In the genomic region with DNA sequence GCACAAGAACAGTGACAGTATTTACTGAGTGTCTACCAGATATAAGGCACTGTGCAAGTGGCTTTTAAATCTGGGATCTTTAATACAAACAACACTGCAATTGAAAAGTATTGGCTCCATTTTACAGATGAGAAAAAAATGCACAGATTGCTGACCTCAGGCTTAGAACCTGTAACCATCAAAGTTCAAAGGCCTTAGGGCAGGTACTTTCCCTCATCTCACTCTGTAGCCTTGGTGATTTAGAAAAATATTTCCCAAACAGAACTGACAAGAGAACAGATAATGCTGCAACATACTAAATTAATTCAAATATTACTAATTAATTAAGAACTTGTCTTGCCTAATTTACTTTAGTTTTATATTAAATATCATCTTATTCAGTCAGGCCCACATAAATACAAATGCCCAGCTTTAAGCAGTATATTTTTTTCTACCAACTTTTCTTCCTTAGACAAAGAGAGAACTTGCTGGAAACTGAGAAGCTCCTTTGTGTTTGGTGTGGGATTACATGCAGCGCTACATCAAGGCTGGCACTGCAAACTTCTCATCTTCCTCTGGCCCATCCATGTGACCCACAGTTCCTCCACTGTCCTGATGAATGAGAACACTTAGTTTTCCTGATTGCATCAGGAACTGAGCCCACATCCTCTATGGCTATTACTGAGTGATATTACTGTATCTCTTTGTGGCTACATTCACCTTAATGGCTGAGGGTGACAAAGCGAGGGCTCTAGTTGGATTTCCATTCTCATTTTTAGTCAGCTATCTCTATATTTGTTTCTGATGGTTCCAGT, we compare ENCODE assay signal across 17 cellular contexts.
A peak's percentile ranks its signal among the peaks of the same experiment; 100 is the strongest.
DNase-seq lines count a peak whose midpoint lies in the region; ATAC-seq, FAIRE-seq and TF ChIP-seq lines count a peak whose summit lies in the region.
"Had no signal": no experiment of that assay in that cellular context is flagged by ENCODE, and none has a peak within 500 bp of the region (broad histone marks: within the 10 kb centered on the region; RNA-seq: fewer than 3 reads in every experiment).

No MANE protein-coding gene starts in this region.

- RAD21 ChIA-PET in GM12878 (lab: Charles Lee; ENCODE audit: unreplicated experiment), result no interaction called here

- H3K4me1 ChIP-seq in H9 (ENCODE audit: insufficient read depth, low read length) (no peaks in the 10 kb centered on the region), GM12878 (ENCODE audit: control insufficient read depth, insufficient read depth, low read length) (no peaks in the 10 kb centered on the region), sigmoid colon (peaks cover 0 to 49% (median 30%) of the 10 kb centered on the region in 4 donors)
- H3K4me1 ChIP-seq: foreskin keratinocyte had no signal

- no peaks in the 10 kb centered on the region for H3K27me3 Mint-ChIP-seq in H9 (ENCODE audit: low read depth)

- no peaks in the 10 kb centered on the region for H4K20me1 ChIP-seq in H9 (ENCODE audit: control insufficient read depth, insufficient read depth, insufficient read length)
- H4K20me1 ChIP-seq in GM12878 (ENCODE audit: control insufficient read depth, insufficient read depth), result no peaks in the 10 kb centered on the region

- POLR2A ChIA-PET in GM12878 (lab: Charles Lee), result no interaction called here

- H2BK20ac ChIP-seq in H9 (ENCODE audit: low read depth, low read length, poor library complexity, severe bottlenecking), result no peak overlapping the region

- FAIRE-seq in GM12878 (lab: Jason Lieb, UNC), result no peak
- FAIRE-seq: colon had no signal

- no peak overlapping the region for H4K8ac ChIP-seq in H9 (replicated peaks; ENCODE audit: insufficient read length, low read depth, low read length)

- SMC1A ChIA-PET in GM12878 (lab: Charles Lee; ENCODE audit: uncharacterized antibody, unreplicated experiment), result interaction anchor here (0.9 kb wide), 1 partner anchor 15 kb away, joined by 4 read pairs; no protein-coding TSS in a partner anchor

- no peak overlapping the region for H3K4me3 Mint-ChIP-seq in H9
- H3K4me3 Mint-ChIP-seq: T-helper 1 cell treated with Interleukin-12 subunit alpha and Interleukin-12 subunit beta and Interleukin-4 antibody, amounts not matched to agents 30 μg/mL and 1 μg/mL, for 36 hours had no signal

- no peaks in the 10 kb centered on the region for H3K9me3 Mint-ChIP-seq in H9

- no peaks in the 10 kb centered on the region for H3K36me3 Mint-ChIP-seq in H9 (ENCODE audit: insufficient read depth in 1 of 3, low read depth in 3 of 3)

- H3K79me2 ChIP-seq in H9 (ENCODE audit: insufficient read depth, low read length) (no peaks in the 10 kb centered on the region), GM12878 (ENCODE audit: control insufficient read depth, insufficient read depth, low read length) (no peaks in the 10 kb centered on the region)

- no peak overlapping the region for H3T11ph ChIP-seq in H9 (ENCODE audit: low read length)

- H3K9ac ChIP-seq in H9 (ENCODE audit: extremely low read depth, insufficient read length, low read length), result no peak overlapping the region
- H3K9ac ChIP-seq in GM12878 (ENCODE audit: control insufficient read depth, insufficient read depth, low read length), result no peak overlapping the region

- no peaks in the 10 kb centered on the region for H3K27me3 ChIP-seq in H9 (ENCODE audit: insufficient read depth, low read length)
- H3K27me3 ChIP-seq in GM12878 (replicated peaks in 1 of 2; ENCODE audit: control insufficient read depth in 2 of 2, insufficient read depth in 2 of 2, low read length in 1 of 2), result no peaks in the 10 kb centered on the region; a peak in 1 of 4 replicates
- no peaks in the 10 kb centered on the region for H3K27me3 ChIP-seq in sigmoid colon
- H3K27me3 ChIP-seq: foreskin keratinocyte had no signal

- no peak overlapping the region for H2AFZ ChIP-seq in H9 (ENCODE audit: low read length)
- no peak overlapping the region for H2AFZ ChIP-seq in GM12878 (ENCODE audit: control insufficient read depth, low read depth, low read length)

- no CpG with 5 or more reads among the region's 2 CpGs for WGBS in H9 (ENCODE audit: extremely low coverage, insufficient read length, low lambda C conversion rate)
- 56% methylated on average over 2 of the region's 2 CpGs for WGBS in GM12878 (ENCODE audit: insufficient coverage, insufficient replicate concordance, low lambda C conversion rate, missing lambda C conversion rate)
- 80 to 92% methylated on average over 2 of the region's 2 CpGs for WGBS in sigmoid colon, 2 donors

- H3K4ac ChIP-seq in H9 (ENCODE audit: low read depth, low read length), result no peak overlapping the region

- H3K27ac Mint-ChIP-seq in H9, result no peak overlapping the region
- H3K27ac Mint-ChIP-seq: T-helper 1 cell treated with Interleukin-12 subunit alpha and Interleukin-12 subunit beta and Interleukin-4 antibody, amounts not matched to agents 30 μg/mL and 1 μg/mL, for 36 hours had no signal

- H3K9me3 ChIP-seq in H9 (ENCODE audit: control insufficient read depth, low read depth, low read length) (no peaks in the 10 kb centered on the region), GM12878 (replicated peaks; ENCODE audit: control insufficient read depth, insufficient read depth, low read length) (no peaks in the 10 kb centered on the region), sigmoid colon (no peaks in the 10 kb centered on the region)

- H3K79me1 ChIP-seq in H9 (ENCODE audit: insufficient read depth, low read depth, low read length, poor library complexity, severe bottlenecking), result no peaks in the 10 kb centered on the region

- CTCF ChIA-PET in GM12878 (lab: Yijun Ruan, JAX), result no interaction called here

- peak; percentile 58 for DNase-seq in COLO829 (ENCODE audit: low spot score)
- no peak for DNase-seq in H9
- DNase-seq in GM12878 (ENCODE audit: low read depth, low spot score), result no peak
- DNase-seq in sigmoid colon, result no peak
- DNase-seq in A172 (ENCODE audit: low spot score), result no peak
- DNase-seq: activated CD4-positive, alpha-beta T cell treated with anti-CD3 and anti-CD28 coated beads for 1 hour; activated effector memory CD4-positive, alpha-beta T cell treated with anti-CD3 and anti-CD28 coated beads, Interleukin-2, amount 50 U/mL, for 16 hours; AML-193; foreskin keratinocyte; NCI-H1694; NCI-H345; occipital lobe had no signal

- intact Hi-C loops in GM12878 (cut with micrococcal nuclease; ENCODE audit: unreplicated experiment), result no loop called here
- intact Hi-C loops in sigmoid colon (cut with DNase I), result loop anchor here (5.0 to 10.0 kb wide), 2 partner anchors 180 to 303 kb away; partner anchors contain the start of gene ENOX1

- no peak overlapping the region for H4K91ac ChIP-seq in H9 (ENCODE audit: insufficient read length, low read depth, low read length)

- in situ Hi-C loops in GM12878 (cut with MboI), result no loop called here

- TF ChIP-seq RAD21 in GM12878 (IDR thresholded peaks at IDR 0.05; ENCODE audit: insufficient read depth, low read depth, low read length), result no peak

- ATAC-seq in GM12878, result peak; percentile 82
- no peak for ATAC-seq in GM21515 (IDR thresholded peaks at IDR 0.05; ENCODE audit: unreplicated experiment)
- ATAC-seq in GM21786 (IDR thresholded peaks at IDR 0.05; ENCODE audit: unreplicated experiment), result no peak
- ATAC-seq: foreskin keratinocyte, left lobe of liver had no signal

- TF ChIP-seq CTCF in H9 (conservative IDR thresholded peaks at IDR 0.05) (no peak), GM12878 (IDR thresholded peaks at IDR 0.05 in 2 of 3, conservative IDR thresholded peaks at IDR 0.05 in 1 of 3; ENCODE audit: control insufficient read depth in 2 of 3, extremely low read depth in 1 of 3, insufficient read depth in 1 of 3, low read depth in 3 of 3, low read length in 3 of 3) (no peak), sigmoid colon (IDR thresholded peaks at IDR 0.05) (no peak)

- no peak overlapping the region for H2BK12ac ChIP-seq in H9 (ENCODE audit: insufficient read length, low read depth, low read length)

- H3K4me2 ChIP-seq in H9 (ENCODE audit: insufficient read depth, insufficient read length, low read length) (no peak overlapping the region), GM12878 (ENCODE audit: control insufficient read depth, insufficient read depth) (no peak overlapping the region)

- H2BK15ac ChIP-seq in H9 (ENCODE audit: low read depth, low read length), result no peak overlapping the region

- no peak overlapping the region for H2AK5ac ChIP-seq in H9 (ENCODE audit: insufficient read length, low read length)

- no peak overlapping the region for H3K18ac ChIP-seq in H9 (ENCODE audit: insufficient read length, low read depth, low read length)

- H2BK120ac ChIP-seq in H9 (ENCODE audit: low read depth, low read length, poor library complexity, severe bottlenecking), result peak overlapping the region; percentile 36

- H3K27ac ChIP-seq in H9 (ENCODE audit: insufficient read length, low read depth, low read length), result no peak overlapping the region
- H3K27ac ChIP-seq in GM12878 (ENCODE audit: control insufficient read depth, insufficient read depth), result no peak overlapping the region
- peak overlapping the region in 3 of 4 donors; percentile 6 to 70 (median 17) for H3K27ac ChIP-seq in sigmoid colon
- H3K27ac ChIP-seq: foreskin keratinocyte had no signal

- no peak overlapping the region for H2BK5ac ChIP-seq in H9 (ENCODE audit: insufficient read length, low read length)

- H3K56ac ChIP-seq in H9 (ENCODE audit: insufficient read length, low read depth, low read length), result no peak overlapping the region

- TF ChIP-seq POLR2A in GM12878 (IDR thresholded peaks at IDR 0.05; ENCODE audit: low read depth, low read length) (no peak), sigmoid colon (IDR thresholded peaks at IDR 0.05) (no peak)

- H3K36me3 ChIP-seq in GM12878 (ENCODE audit: control insufficient read depth in 2 of 2, insufficient read depth in 2 of 2, low read length in 1 of 2) (no peaks in the 10 kb centered on the region), sigmoid colon (no peaks in the 10 kb centered on the region)

- no peak overlapping the region for H3K4me3 ChIP-seq in GM12878
- H3K4me3 ChIP-seq in sigmoid colon, result no peak overlapping the region

- H3K4me1 Mint-ChIP-seq in H9, result peaks cover 5% of the 10 kb centered on the region in 2 experiments; a peak in 3 of 4 replicates

- H3K23ac ChIP-seq in H9 (ENCODE audit: insufficient read length, low read depth, low read length), result no peak overlapping the region

- no peaks in the 10 kb centered on the region for H3K23me2 ChIP-seq in H9 (ENCODE audit: insufficient read length, low read depth, low read length, poor library complexity, severe bottlenecking)

- TF ChIP-seq EP300 in GM12878 (IDR thresholded peaks at IDR 0.05; ENCODE audit: borderline replicate concordance in 1 of 2, control insufficient read depth in 1 of 2, low read depth in 2 of 2, low read length in 2 of 2) (no peak), sigmoid colon (IDR thresholded peaks at IDR 0.05) (no peak)

- no peak overlapping the region for H4K5ac ChIP-seq in H9 (ENCODE audit: insufficient read length, low read depth, low read length)

- no TSS peak for BruUV-seq in GM12878 (replicated peaks; lab: Mats Ljungman, UMichigan)

- no peak overlapping the region for H3K14ac ChIP-seq in H9 (ENCODE audit: insufficient read depth, low read length)

Comparison
In these comparisons a context has a peak if more than half of its experiments do, and no peak if none do; other contexts are left out.
1. H3K27ac ChIP-seq: peak in sigmoid colon (3 of 4); none in H9 (single experiment) and GM12878 (single experiment).